10 cellular contexts compared by ENCODE assay signal in the genomic region with DNA sequence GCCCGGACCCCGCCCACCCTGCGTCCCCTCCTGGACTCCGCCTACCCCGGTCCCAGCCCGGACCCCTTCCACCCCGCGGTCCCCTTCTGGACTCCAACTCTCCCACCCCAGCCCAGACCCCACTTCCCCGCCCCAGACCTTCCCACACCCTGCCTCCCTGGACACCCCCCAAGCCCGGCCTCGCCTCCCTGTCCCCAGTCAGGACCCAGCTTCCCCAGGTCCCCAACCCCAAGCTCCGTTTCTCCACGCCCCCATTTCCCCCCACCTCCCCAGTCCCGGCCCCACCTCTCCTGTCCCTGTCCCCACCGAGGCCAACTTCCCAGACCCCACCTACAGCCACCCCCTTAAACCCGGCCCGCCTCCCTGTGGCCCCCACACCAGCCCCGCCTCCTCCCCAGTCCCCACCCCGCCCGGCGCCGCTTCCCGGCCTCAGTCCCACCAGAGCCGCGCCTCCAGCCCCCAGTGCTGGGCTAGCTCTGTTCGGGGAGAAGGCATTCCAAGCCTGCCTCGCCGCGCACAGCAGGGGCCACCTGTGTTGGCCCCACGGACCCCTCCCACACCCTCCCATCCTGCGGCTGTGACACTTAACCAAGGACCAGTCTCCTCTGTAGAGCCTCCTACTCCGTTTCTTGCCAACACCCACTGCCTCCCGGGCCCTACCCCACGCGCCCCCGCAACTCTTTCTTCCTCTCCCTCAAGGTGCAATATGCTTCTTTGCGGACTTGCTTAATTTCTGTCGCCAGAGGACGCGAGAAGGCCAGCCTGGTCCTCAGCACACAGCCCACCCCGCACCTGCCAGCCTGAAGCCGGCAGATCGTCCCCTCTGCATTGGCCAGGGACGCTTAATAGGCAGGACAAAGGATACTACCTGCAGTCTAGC. TPM values are rescaled to one million over a fixed set of nuclear protein-coding genes. Genes with fewer than 3 reads are reported as not detected.
DNase-seq lines count a peak whose midpoint lies in the region; ATAC-seq and TF ChIP-seq lines count a peak whose summit lies in the region.
"Had no signal": no experiment of that assay in that cellular context is flagged by ENCODE, and none has a peak within 500 bp of the region (broad histone marks: within the 10 kb centered on the region; RNA-seq: fewer than 3 reads in every experiment).

No MANE protein-coding gene starts in this region.

- H3K4me3 Mint-ChIP-seq in IgD-negative memory B cell, result peak overlapping the region; percentile 21 to 89 (median 64)
- H3K4me3 Mint-ChIP-seq in activated naive CD8-positive, alpha-beta T cell treated with anti-CD3 and anti-CD28 coated beads, Interleukin-2, amount 50 U/mL, for 24 hours, result peak overlapping the region; percentile 55
- H3K4me3 Mint-ChIP-seq: dendritic cell treated with granulocyte-macrophage colony-stimulating factor and Interleukin-4, amounts not matched to agents 40 ng/mL and 50 ng/mL, for 4 days had no signal

- peaks cover 11 to 23% (median 13%) of the 10 kb centered on the region in 3 donors for H3K4me1 Mint-ChIP-seq in IgD-negative memory B cell
- H3K4me1 Mint-ChIP-seq in activated naive CD8-positive, alpha-beta T cell treated with anti-CD3 and anti-CD28 coated beads, Interleukin-2, amount 50 U/mL, for 24 hours, result peaks cover 12% of the 10 kb centered on the region

- no peaks in the 10 kb centered on the region for H3K36me3 Mint-ChIP-seq in IgD-negative memory B cell
- no peaks in the 10 kb centered on the region for H3K36me3 Mint-ChIP-seq in activated naive CD8-positive, alpha-beta T cell treated with anti-CD3 and anti-CD28 coated beads, Interleukin-2, amount 50 U/mL, for 24 hours (ENCODE audit: low read depth)

- peaks cover 32% of the 10 kb centered on the region for H3K27me3 ChIP-seq in kidney epithelial cell (ENCODE audit: control insufficient read depth, insufficient read depth, low read length)

- DNase-seq in activated naive CD8-positive, alpha-beta T cell treated with anti-CD3 and anti-CD28 coated beads, Interleukin-2, amount 50 U/mL, for 24 hours, result no peak
- DNase-seq in kidney epithelial cell (ENCODE audit: low read depth), result no peak
- no peak for DNase-seq in stimulated activated naive CD8-positive, alpha-beta T cell treated with anti-CD3 and anti-CD28 coated beads, Interleukin-15, Interleukin-2, amounts not matched to agents 100 U/mL and 50 U/mL, for 24 hours
- DNase-seq in NCI-H2107 treated with DMSO at 0.1 percent for 48 hours (lab: John Stamatoyannopoulos, UW; ENCODE audit: unreplicated experiment), result no peak
- DNase-seq in NCI-H1930 (lab: John Stamatoyannopoulos, UW), result no peak
- no peak for DNase-seq in NCI-H2081 (lab: John Stamatoyannopoulos, UW)
- DNase-seq: NCI-H1417 had no signal

- no peak overlapping the region for H3K27ac Mint-ChIP-seq in IgD-negative memory B cell
- H3K27ac Mint-ChIP-seq in activated naive CD8-positive, alpha-beta T cell treated with anti-CD3 and anti-CD28 coated beads, Interleukin-2, amount 50 U/mL, for 24 hours, result no peak overlapping the region
- H3K27ac Mint-ChIP-seq: dendritic cell treated with granulocyte-macrophage colony-stimulating factor and Interleukin-4, amounts not matched to agents 40 ng/mL and 50 ng/mL, for 4 days had no signal

- H3K36me3 ChIP-seq in kidney epithelial cell (ENCODE audit: control insufficient read depth, insufficient read depth, low read length), result no peaks in the 10 kb centered on the region

- H3K4me3 ChIP-seq in kidney epithelial cell (ENCODE audit: low read depth, low read length), result peak overlapping the region; percentile 13

- ATAC-seq in activated naive CD8-positive, alpha-beta T cell treated with anti-CD3 and anti-CD28 coated beads, Interleukin-2, amount 50 U/mL, for 24 hours, result no peak
- ATAC-seq in stimulated activated naive CD8-positive, alpha-beta T cell treated with anti-CD3 and anti-CD28 coated beads, Interleukin-15, Interleukin-2, amounts not matched to agents 100 U/mL and 50 U/mL, for 24 hours, result peak; percentile 49
- ATAC-seq in HG03439 (IDR thresholded peaks at IDR 0.05; ENCODE audit: unreplicated experiment), result no peak

- peaks cover 0 to 1% (median 0%) of the 10 kb centered on the region in 3 donors for H3K9me3 Mint-ChIP-seq in IgD-negative memory B cell
- H3K9me3 Mint-ChIP-seq in activated naive CD8-positive, alpha-beta T cell treated with anti-CD3 and anti-CD28 coated beads, Interleukin-2, amount 50 U/mL, for 24 hours, result no peaks in the 10 kb centered on the region
- H3K9me3 Mint-ChIP-seq: dendritic cell treated with granulocyte-macrophage colony-stimulating factor and Interleukin-4, amounts not matched to agents 40 ng/mL and 50 ng/mL, for 4 days had no signal

- peaks cover 44% of the 10 kb centered on the region for H3K27me3 Mint-ChIP-seq in IgD-negative memory B cell
- H3K27me3 Mint-ChIP-seq in activated naive CD8-positive, alpha-beta T cell treated with anti-CD3 and anti-CD28 coated beads, Interleukin-2, amount 50 U/mL, for 24 hours, result peaks cover 58% of the 10 kb centered on the region

- no peak for TF ChIP-seq CTCF in kidney epithelial cell (IDR thresholded peaks at IDR 0.05; ENCODE audit: insufficient read depth, low read length, poor library complexity, severe bottlenecking)

RNA-seq across cellular contexts. Expression of a gene that starts 0.7 kb away (rescaled TPM):
- polyA plus RNA-seq in IgD-negative memory B cell, result not detected
- 0.82 and 1.5 TPM in 2 replicates for total RNA-seq in kidney epithelial cell

RNA-seq across cellular contexts. Expression of a gene that starts 35.6 kb away (rescaled TPM):
- polyA plus RNA-seq in IgD-negative memory B cell, result not detected
- not detected in 2 replicates for total RNA-seq in kidney epithelial cell
